ENCODE assay signal across 23 cellular contexts in the genomic region with DNA sequence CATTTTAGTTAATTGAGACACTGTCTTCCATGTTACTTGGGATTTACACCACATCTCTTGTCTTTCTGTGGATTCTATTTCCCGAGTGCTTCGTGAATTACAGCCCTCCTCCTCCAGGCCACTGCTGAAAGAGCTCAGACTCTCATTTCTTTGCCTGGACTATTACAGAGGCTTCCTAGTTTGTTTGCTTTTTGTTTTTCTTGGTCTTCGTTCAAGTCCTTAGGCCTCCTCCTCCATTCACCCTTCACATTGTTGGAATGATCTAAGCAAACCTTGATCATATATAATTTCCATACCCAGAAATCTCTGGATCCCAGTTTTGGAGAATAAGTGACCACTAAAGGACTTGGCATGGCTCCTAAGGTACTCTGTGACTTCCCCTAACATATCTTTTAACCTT.
"Had no signal": no experiment of that assay in that cellular context is flagged by ENCODE, and none has a peak within 500 bp of the region (broad histone marks: within the 10 kb centered on the region; RNA-seq: fewer than 3 reads in every experiment).

No MANE protein-coding gene starts in this region.

- H3K4me1 ChIP-seq: adrenal gland had no signal

- DNase-seq: activated CD4-positive, alpha-beta T cell treated with anti-CD3 and anti-CD28 coated beads for 4 hours; activated CD8-positive, alpha-beta memory T cell treated with anti-CD3 and anti-CD28 coated beads, Interleukin-2, amount 50 U/mL, for 48 hours; activated CD8-positive, alpha-beta T cell treated with anti-CD3 and anti-CD28 coated beads, Interleukin-2, amount 10 ng/mL, durations not matched to agents 7 days and 5 days; activated naive CD4-positive, alpha-beta T cell treated with anti-CD3 and anti-CD28 coated beads, Interleukin-2, amount 50 U/mL, for 16 hours; activated naive CD8-positive, alpha-beta T cell treated with anti-CD3 and anti-CD28 coated beads, Interleukin-2, amount 10 ng/mL, durations not matched to agents 7 days and 5 days; activated T-cell treated with anti-CD3 and anti-CD28 coated beads, Interleukin-2, amount 50 U/mL, for 1 hour; adrenal gland; anterior cingulate cortex; brain microvascular endothelial cell; MG63; MV-4-11; NCI-H1092 treated with DMSO at 0.1 percent for 48 hours; NCI-H1417 treated with DMSO at 0.1 percent for 48 hours; NCI-H187; NCI-H2081; NCI-H510A treated with DMSO at 0.1 percent for 48 hours; NCI-H69; SHP77 had no signal

- H3K27me3 ChIP-seq: adrenal gland, brain microvascular endothelial cell, MG63, SJSA1 had no signal

- H3K36me3 ChIP-seq: adrenal gland, brain microvascular endothelial cell, MG63, SJSA1 had no signal

- H3K4me1 Mint-ChIP-seq: activated naive CD8-positive, alpha-beta T cell treated with anti-CD3 and anti-CD28 coated beads, Interleukin-2, amount 10 ng/mL, durations not matched to agents 7 days and 5 days had no signal

- H3K4me3 Mint-ChIP-seq: activated CD8-positive, alpha-beta T cell treated with anti-CD3 and anti-CD28 coated beads, Interleukin-2, amount 10 ng/mL, durations not matched to agents 7 days and 5 days; activated naive CD8-positive, alpha-beta T cell treated with anti-CD3 and anti-CD28 coated beads, Interleukin-2, amount 10 ng/mL, durations not matched to agents 7 days and 5 days; T-helper 1 cell treated with Interleukin-12 subunit alpha and Interleukin-12 subunit beta and Interleukin-4 antibody, amounts not matched to agents 30 μg/mL and 1 μg/mL, for 36 hours had no signal

- H3K4me2 ChIP-seq: KMS-11 had no signal

- H3K36me3 Mint-ChIP-seq: activated naive CD8-positive, alpha-beta T cell treated with anti-CD3 and anti-CD28 coated beads, Interleukin-2, amount 10 ng/mL, durations not matched to agents 7 days and 5 days had no signal

- H3K27ac Mint-ChIP-seq: activated CD8-positive, alpha-beta T cell treated with anti-CD3 and anti-CD28 coated beads, Interleukin-2, amount 10 ng/mL, durations not matched to agents 7 days and 5 days; activated naive CD8-positive, alpha-beta T cell treated with anti-CD3 and anti-CD28 coated beads, Interleukin-2, amount 10 ng/mL, durations not matched to agents 7 days and 5 days; T-helper 1 cell treated with Interleukin-12 subunit alpha and Interleukin-12 subunit beta and Interleukin-4 antibody, amounts not matched to agents 30 μg/mL and 1 μg/mL, for 36 hours had no signal

- ATAC-seq: activated CD4-positive, CD25-positive, alpha-beta regulatory T cell treated with anti-CD3 and anti-CD28 coated beads, Interleukin-2, amount 50 U/mL, for 24 hours; activated CD8-positive, alpha-beta T cell treated with anti-CD3 and anti-CD28 coated beads, Interleukin-2, amount 10 ng/mL, durations not matched to agents 7 days and 5 days; SK-N-SH treated with all-trans-retinoic acid at 6 μM for 48 hours had no signal

- H3K9me3 Mint-ChIP-seq: activated naive CD8-positive, alpha-beta T cell treated with anti-CD3 and anti-CD28 coated beads, Interleukin-2, amount 10 ng/mL, durations not matched to agents 7 days and 5 days; T-helper 1 cell treated with Interleukin-12 subunit alpha and Interleukin-12 subunit beta and Interleukin-4 antibody, amounts not matched to agents 30 μg/mL and 1 μg/mL, for 36 hours had no signal

- H3K9me3 ChIP-seq: adrenal gland, MG63, SJSA1 had no signal

- H3K4me3 ChIP-seq: adrenal gland, MG63, SJSA1 had no signal

- H3K27ac ChIP-seq: adrenal gland, brain microvascular endothelial cell, KMS-11, SJSA1 had no signal

- H3K9ac ChIP-seq: KMS-11 had no signal
